In the genomic region with DNA sequence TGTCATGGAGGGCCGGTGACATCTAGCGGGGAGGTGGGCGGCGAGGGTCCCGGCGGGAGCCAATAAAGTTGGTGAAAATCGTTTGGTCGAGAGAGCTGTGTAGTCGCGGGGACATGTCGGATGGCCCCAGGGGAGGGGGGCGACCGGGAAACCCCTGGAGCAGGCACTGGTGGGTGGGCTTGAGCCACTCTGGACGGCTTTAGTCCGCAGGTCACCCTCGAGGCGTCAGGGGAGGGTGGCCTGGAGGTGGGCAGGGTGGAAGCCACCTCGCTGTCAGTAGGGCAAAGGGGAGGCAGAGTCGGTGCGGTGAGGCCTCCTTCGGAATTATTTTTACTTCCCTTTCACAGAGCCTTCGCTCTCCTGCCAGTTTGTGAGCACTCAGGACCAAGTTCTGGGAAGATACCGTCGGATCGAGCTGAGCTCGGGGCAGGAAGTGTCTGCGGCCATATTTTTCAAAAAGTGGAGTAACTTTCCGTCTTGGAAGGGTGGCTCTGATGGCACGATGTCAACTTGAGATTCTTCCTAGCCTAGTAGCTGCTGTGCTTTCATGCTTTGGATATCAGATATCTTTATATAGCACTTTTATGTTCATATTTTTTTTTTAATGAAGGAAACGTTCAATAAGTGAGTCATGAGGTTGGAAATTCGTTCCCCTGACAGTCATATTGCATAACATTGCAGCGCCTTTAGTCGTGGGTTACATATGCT, we compare ENCODE assay signal across 1 cellular context.
A peak's percentile ranks its signal among the peaks of the same experiment; 100 is the strongest.
TF ChIP-seq lines count a peak whose summit lies in the region.

No MANE protein-coding gene starts in this region.

TF ChIP-seq in endothelial cell of umbilical vein, 7 proteins besides CTCF, POLR2A, EP300 and RAD21:
- TF ChIP-seq JUN (IDR thresholded peaks at IDR 0.05; ENCODE audit: borderline replicate concordance, insufficient read depth, insufficient read length, low read depth): no peak
- TF ChIP-seq POLR2AphosphoS5 (IDR thresholded peaks at IDR 0.05; ENCODE audit: insufficient read depth, low read depth, low read length): peak; percentile 27
- TF ChIP-seq FOS (IDR thresholded peaks at IDR 0.05; ENCODE audit: borderline replicate concordance, insufficient read depth, low read length): peak; percentile 67
